8 cellular contexts compared by ENCODE assay signal in the genomic region with DNA sequence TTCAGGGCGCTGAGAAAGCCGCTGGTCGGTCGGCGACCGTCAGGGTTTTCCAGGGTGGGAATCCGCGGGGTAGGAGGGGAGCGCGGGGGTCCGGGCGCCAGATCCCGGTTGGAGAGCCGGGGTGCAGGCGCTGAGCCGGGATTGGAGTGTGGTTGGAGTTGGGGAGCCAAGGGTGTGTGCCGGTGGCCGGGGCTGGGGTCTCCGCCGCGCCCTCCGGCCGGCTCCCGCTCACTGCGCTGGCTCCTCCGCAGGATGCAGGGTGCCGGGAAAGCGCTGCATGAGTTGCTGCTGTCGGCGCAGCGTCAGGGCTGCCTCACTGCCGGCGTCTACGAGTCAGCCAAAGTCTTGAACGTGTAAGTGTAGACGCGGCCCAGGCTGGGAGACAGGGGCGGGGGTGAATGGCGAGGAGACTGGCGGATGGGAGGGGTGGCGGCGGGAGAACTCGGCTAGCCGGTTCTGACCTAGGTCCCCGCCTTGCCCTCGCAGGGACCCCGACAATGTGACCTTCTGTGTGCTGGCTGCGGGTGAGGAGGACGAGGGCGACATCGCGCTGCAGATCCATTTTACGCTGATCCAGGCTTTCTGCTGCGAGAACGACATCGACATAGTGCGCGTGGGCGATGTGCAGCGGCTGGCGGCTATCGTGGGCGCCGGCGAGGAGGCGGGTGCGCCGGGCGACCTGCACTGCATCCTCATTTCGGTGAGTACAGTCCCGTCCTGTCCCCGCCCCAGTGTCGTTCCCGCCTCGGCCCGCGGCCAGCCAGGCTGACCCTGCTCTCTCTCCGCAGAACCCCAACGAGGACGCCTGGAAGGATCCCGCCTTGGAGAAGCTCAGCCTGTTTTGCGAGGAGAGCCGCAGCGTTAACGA. TPM values are rescaled to one million over a fixed set of nuclear protein-coding genes. Genes with fewer than 3 reads are reported as not detected.
A peak's percentile ranks its signal among the peaks of the same experiment; 100 is the strongest.
DNase-seq lines count a peak whose midpoint lies in the region; ATAC-seq and TF ChIP-seq lines count a peak whose summit lies in the region.

No MANE protein-coding gene starts in this region.

- peak overlapping the region; percentile 85 to 93 for H3K4me3 Mint-ChIP-seq in activated T-cell treated with anti-CD3 and anti-CD28 coated beads, Interleukin-2, amount 50 U/mL, for 72 hours

- no peaks in the 10 kb centered on the region for H3K9me3 Mint-ChIP-seq in activated T-cell treated with anti-CD3 and anti-CD28 coated beads, Interleukin-2, amount 50 U/mL, for 72 hours

- peak overlapping the region; percentile 76 for H3K27ac Mint-ChIP-seq in activated T-cell treated with anti-CD3 and anti-CD28 coated beads, Interleukin-2, amount 50 U/mL, for 72 hours

- peaks cover 0 to 2% of the 10 kb centered on the region in 2 donors for H3K36me3 Mint-ChIP-seq in activated T-cell treated with anti-CD3 and anti-CD28 coated beads, Interleukin-2, amount 50 U/mL, for 72 hours (ENCODE audit: insufficient read depth in 2 of 2)

- H3K36me3 ChIP-seq in esophagus muscularis mucosa = peaks cover 0 to 15% (median 7%) of the 10 kb centered on the region in 4 donors
- H3K36me3 ChIP-seq in muscle layer of colon (ENCODE audit: insufficient read depth, low read length) = no peaks in the 10 kb centered on the region

- H3K4me1 ChIP-seq in esophagus muscularis mucosa (peaks cover 27 to 56% (median 49%) of the 10 kb centered on the region in 4 donors), muscle layer of colon (ENCODE audit: insufficient read depth, low read length) (peaks cover 21% of the 10 kb centered on the region)

- ATAC-seq in GM19035 (IDR thresholded peaks at IDR 0.05; ENCODE audit: unreplicated experiment) = peak; percentile 18
- peak; percentile 45 to 53 for ATAC-seq in activated T-cell treated with anti-CD3 and anti-CD28 coated beads, Interleukin-2, amount 50 U/mL, for 72 hours (replicated peaks in 1 of 2)
- no peak for ATAC-seq in GM19324 (IDR thresholded peaks at IDR 0.05; ENCODE audit: low FRiP score, unreplicated experiment)

- intact Hi-C loops in esophagus muscularis mucosa (cut with DNase I) = loop anchor here (5.0 to 10.0 kb wide), 4 partner anchors 279 to 619 kb away; no protein-coding TSS in a partner anchor

- TF ChIP-seq EP300 in esophagus muscularis mucosa (IDR thresholded peaks at IDR 0.05) = no peak

- TF ChIP-seq CTCF in esophagus muscularis mucosa (IDR thresholded peaks at IDR 0.05) = no peak

- whole genome bisulfite sequencing in esophagus muscularis mucosa = 0% methylated on average over 24 of the region's 85 CpGs

- DNase-seq in NCI-H460 (ENCODE audit: extremely low read depth, low read depth) (peak; percentile 50), esophagus muscularis mucosa (ENCODE audit: extremely low spot score) (no peak), NCI-H2107 (lab: John Stamatoyannopoulos, UW) (no peak)
- DNase-seq in activated T-cell treated with anti-CD3 and anti-CD28 coated beads, Interleukin-2, amount 50 U/mL, for 72 hours = peak; percentile 72 to 73
- peak; percentile 17 to 65 (median 40) for DNase-seq in stimulated activated naive CD4-positive, alpha-beta T cell (lab: John Stamatoyannopoulos, UW)

- peak overlapping the region; percentile 69 to 86 (median 76) for H3K4me3 ChIP-seq in esophagus muscularis mucosa
- H3K4me3 ChIP-seq in muscle layer of colon (ENCODE audit: low read depth in 1 of 2, low read length in 2 of 2) = peak overlapping the region; percentile 73 to 80

- no peaks in the 10 kb centered on the region for H3K27me3 Mint-ChIP-seq in activated T-cell treated with anti-CD3 and anti-CD28 coated beads, Interleukin-2, amount 50 U/mL, for 72 hours (ENCODE audit: low read depth)

- peak overlapping the region; percentile 73 for H3K9ac ChIP-seq in muscle layer of colon (ENCODE audit: low read length)

- H3K27me3 ChIP-seq in esophagus muscularis mucosa (peaks cover 0 to 5% (median 0%) of the 10 kb centered on the region in 4 donors), muscle layer of colon (ENCODE audit: control insufficient read depth in 1 of 2, insufficient read depth in 2 of 2, low read length in 2 of 2) (no peaks in the 10 kb centered on the region)

- peaks cover 30% of the 10 kb centered on the region for H3K4me1 Mint-ChIP-seq in activated T-cell treated with anti-CD3 and anti-CD28 coated beads, Interleukin-2, amount 50 U/mL, for 72 hours (ENCODE audit: low read depth)

- no peak for TF ChIP-seq POLR2A in esophagus muscularis mucosa (IDR thresholded peaks at IDR 0.05; ENCODE audit: low read depth)

- H3K9me3 ChIP-seq in esophagus muscularis mucosa (no peaks in the 10 kb centered on the region), muscle layer of colon (ENCODE audit: low read length) (no peaks in the 10 kb centered on the region)

- peak overlapping the region; percentile 90 to 96 (median 92) for H3K27ac ChIP-seq in esophagus muscularis mucosa (replicated peaks in 1 of 4)
- peak overlapping the region; percentile 85 for H3K27ac ChIP-seq in muscle layer of colon (ENCODE audit: low read depth, low read length)

RNA-seq across cellular contexts. Expression of a gene that starts 0.6 kb away (rescaled TPM):
- 3.4 and 3.8 TPM in 2 replicates for total RNA-seq in NCI-H460 (2014; rRNA removed; shearing (Covaris generic))
- polyA plus RNA-seq in NCI-H460 (2014; cell fraction: nucleus; rRNA removed) = 2.5 and 10.9 TPM in 2 replicates
- 1 to 10 TPM; 6.0 TPM for total RNA-seq in activated T-cell treated with anti-CD3 and anti-CD28 coated beads, Interleukin-2, amount 50 U/mL, for 72 hours
- 100 to 1,000 TPM in 2 of 4 donors, 10 to 100 TPM in 2; 44.0 to 136 (median 103) TPM for total RNA-seq in esophagus muscularis mucosa

Comparison
In these comparisons a context has a peak if more than half of its experiments do, and no peak if none do; other contexts are left out.
1. DNase-seq: peak in NCI-H460 (single experiment), activated T-cell treated with anti-CD3 and anti-CD28 coated beads, Interleukin-2, amount 50 U/mL, for 72 hours (2 of 2) and stimulated activated naive CD4-positive, alpha-beta T cell (6 of 6); none in esophagus muscularis mucosa (single experiment) and NCI-H2107 (single experiment).